Comparison of ENCODE assay signal across 19 cellular contexts in genomic region chr4:119570401-119570800, GRCh38. TPM values are rescaled to one million over a fixed set of nuclear protein-coding genes. Genes with fewer than 3 reads are reported as not detected.
DNase-seq lines count a peak whose midpoint lies in the region; ATAC-seq, FAIRE-seq and TF ChIP-seq lines count a peak whose summit lies in the region.
"Had no signal": no experiment of that assay in that cellular context is flagged by ENCODE, and none has a peak within 500 bp of the region (broad histone marks: within the 10 kb centered on the region; RNA-seq: fewer than 3 reads in every experiment).

No MANE protein-coding gene starts in this region.

- dilution Hi-C loops in mammary epithelial cell (cut with HindIII; ENCODE audit: low sequenced_read_pairs): no loop called here

- H3K36me3 ChIP-seq in body of pancreas (replicated peaks in 1 of 2; ENCODE audit: insufficient read depth in 1 of 2, low read depth in 2 of 2) (no peaks in the 10 kb centered on the region), mammary epithelial cell (ENCODE audit: insufficient read depth, low read length) (no peaks in the 10 kb centered on the region)
- H3K36me3 ChIP-seq: BE2C had no signal

- intact Hi-C loops in body of pancreas (cut with DNase I): no loop called here
- intact Hi-C loops in mammary epithelial cell (cut with micrococcal nuclease): no loop called here

- no peak for FAIRE-seq in H54 (lab: Jason Lieb, UNC)

- no peak overlapping the region for H3K4me3 ChIP-seq in body of pancreas
- H3K4me3 ChIP-seq in mammary epithelial cell (replicated peaks in 1 of 3; ENCODE audit: insufficient read depth in 1 of 3, low read depth in 2 of 3, low read length in 3 of 3): no peak overlapping the region
- H3K4me3 ChIP-seq: hepatocyte had no signal

- H3K4me2 ChIP-seq in mammary epithelial cell (ENCODE audit: insufficient read depth, low read depth, low read length): no peak overlapping the region
- H3K4me2 ChIP-seq: hepatocyte had no signal

- ATAC-seq in body of pancreas: peak; percentile 47
- no peak for ATAC-seq in HG03460 (IDR thresholded peaks at IDR 0.05; ENCODE audit: unreplicated experiment)
- ATAC-seq: activated naive CD8-positive, alpha-beta T cell treated with anti-CD3 and anti-CD28 coated beads, Interleukin-2, amount 50 U/mL, for 24 hours; left cardiac atrium; PC-3; stimulated activated naive CD8-positive, alpha-beta T cell treated with anti-CD3 and anti-CD28 coated beads, Interleukin-15, amount 100 ng/mL, for 72 hours had no signal

- H4K20me1 ChIP-seq in mammary epithelial cell (ENCODE audit: insufficient read depth, low read length): no peaks in the 10 kb centered on the region

- in situ Hi-C loops in mammary epithelial cell (cut with MboI; ENCODE audit: low sequenced_read_pairs in 2 of 2): no loop called here
- in situ Hi-C loops in GM13976 (cut with MboI; ENCODE audit: low sequenced_read_pairs, unreplicated experiment): no loop called here

- CTCF ChIA-PET in mammary epithelial cell (lab: Charles Lee; ENCODE audit: low non-redundant PET): no interaction called here

- no peak overlapping the region for H2AFZ ChIP-seq in mammary epithelial cell (ENCODE audit: low read depth, low read length)
- H2AFZ ChIP-seq: hepatocyte had no signal

- 67 to 77% methylated on average over 5 of the region's 5 CpGs for WGBS in body of pancreas, 2 donors
- 69% methylated on average over 5 of the region's 5 CpGs for WGBS in mammary epithelial cell (ENCODE audit: low coverage, missing lambda C conversion rate)

- H3K4me1 ChIP-seq in body of pancreas (no peaks in the 10 kb centered on the region), mammary epithelial cell (ENCODE audit: insufficient read depth, low read length) (no peaks in the 10 kb centered on the region)
- H3K4me1 ChIP-seq: BE2C had no signal

- H3K27ac ChIP-seq in body of pancreas (no peak overlapping the region), mammary epithelial cell (ENCODE audit: insufficient read depth, low read depth, low read length) (no peak overlapping the region)
- H3K27ac ChIP-seq: hepatocyte had no signal

- H3K27me3 ChIP-seq in body of pancreas: no peaks in the 10 kb centered on the region
- no peaks in the 10 kb centered on the region for H3K27me3 ChIP-seq in mammary epithelial cell (ENCODE audit: insufficient read depth, low read length)
- H3K27me3 ChIP-seq: BE2C, hepatocyte had no signal

- TF ChIP-seq POLR2A in body of pancreas (IDR thresholded peaks at IDR 0.05): no peak
- no peak for TF ChIP-seq POLR2A in H54 (IDR thresholded peaks at IDR 0.05; ENCODE audit: low read depth, low read length)

- H3K79me2 ChIP-seq in mammary epithelial cell (ENCODE audit: insufficient read depth, low read length): no peaks in the 10 kb centered on the region

- H3K9me3 ChIP-seq in body of pancreas (no peaks in the 10 kb centered on the region), mammary epithelial cell (replicated peaks; ENCODE audit: insufficient read depth, low read length) (no peaks in the 10 kb centered on the region)
- H3K9me3 ChIP-seq: BE2C had no signal

- TF ChIP-seq CTCF in body of pancreas (IDR thresholded peaks at IDR 0.05) (no peak), mammary epithelial cell (conservative IDR thresholded peaks at IDR 0.05 in 1 of 2, IDR thresholded peaks at IDR 0.05 in 1 of 2; ENCODE audit: extremely low read depth in 1 of 2, insufficient read depth in 1 of 2, low read depth in 1 of 2, low read length in 2 of 2) (no peak), GM13976 (IDR thresholded peaks at IDR 0.05; ENCODE audit: borderline replicate concordance, control extremely low read depth, extremely low read depth, insufficient read depth, missing control alignments) (no peak)

- no TSS peak for BruUV-seq in mammary epithelial cell (replicated peaks; lab: Mats Ljungman, UMichigan)

- no peak overlapping the region for H3K9ac ChIP-seq in mammary epithelial cell (ENCODE audit: insufficient read depth, low read length)

- peak; percentile 21 for DNase-seq in GM04503 (ENCODE audit: low read depth)
- DNase-seq in body of pancreas: no peak
- peak; percentile 69 for DNase-seq in iris pigment epithelial cell (ENCODE audit: low read depth)
- DNase-seq in smooth muscle cell of the brain vasculature (ENCODE audit: low read depth, low spot score): peak; percentile 36
- DNase-seq in mammary epithelial cell: no peak
- DNase-seq in H54 (ENCODE audit: insufficient read length, low spot score): no peak
- DNase-seq in GM13976 (ENCODE audit: low spot score): no peak
- DNase-seq: activated CD4-positive, alpha-beta memory T cell treated with anti-CD3 and anti-CD28 coated beads, Interleukin-2, amount 10 ng/mL, durations not matched to agents 7 days and 5 days; activated naive CD8-positive, alpha-beta T cell treated with anti-CD3 and anti-CD28 coated beads, Interleukin-2, amount 50 U/mL, for 24 hours; BE2C; DMS 273 treated with DMSO at 0.1 percent for 48 hours; left cardiac atrium; NCI-H187; NCI-H526 treated with DMSO at 0.1 percent for 48 hours; PC-3; stimulated activated CD4-positive, alpha-beta T cell treated with anti-CD3 and anti-CD28 coated beads, Interleukin-15, amount 100 ng/mL, for 24 hours; stimulated activated naive CD8-positive, alpha-beta T cell treated with anti-CD3 and anti-CD28 coated beads, Interleukin-15, amount 100 ng/mL, for 72 hours had no signal

RNA-seq across cellular contexts. Expression of gene PDE5A, which starts 58.2 kb away (rescaled TPM):
- total RNA-seq in body of pancreas: 10 to 100 TPM; 12.5 to 31.9 TPM
- 10 to 100 TPM in 1 of 2 donors, 1 to 10 TPM in 1; 4.3 to 17.3 TPM for total RNA-seq in mammary epithelial cell
- polyA plus RNA-seq in mammary epithelial cell: 0.69 TPM
- polyA minus RNA-seq in mammary epithelial cell: 2.3 TPM

Comparison
In these comparisons a context has a peak if more than half of its experiments do, and no peak if none do; other contexts are left out.
1. DNase-seq: peak in GM04503 (single experiment), iris pigment epithelial cell (single experiment) and smooth muscle cell of the brain vasculature (single experiment); none in body of pancreas (0 of 4), mammary epithelial cell (single experiment), H54 (single experiment) and GM13976 (single experiment).